In the genomic region with DNA sequence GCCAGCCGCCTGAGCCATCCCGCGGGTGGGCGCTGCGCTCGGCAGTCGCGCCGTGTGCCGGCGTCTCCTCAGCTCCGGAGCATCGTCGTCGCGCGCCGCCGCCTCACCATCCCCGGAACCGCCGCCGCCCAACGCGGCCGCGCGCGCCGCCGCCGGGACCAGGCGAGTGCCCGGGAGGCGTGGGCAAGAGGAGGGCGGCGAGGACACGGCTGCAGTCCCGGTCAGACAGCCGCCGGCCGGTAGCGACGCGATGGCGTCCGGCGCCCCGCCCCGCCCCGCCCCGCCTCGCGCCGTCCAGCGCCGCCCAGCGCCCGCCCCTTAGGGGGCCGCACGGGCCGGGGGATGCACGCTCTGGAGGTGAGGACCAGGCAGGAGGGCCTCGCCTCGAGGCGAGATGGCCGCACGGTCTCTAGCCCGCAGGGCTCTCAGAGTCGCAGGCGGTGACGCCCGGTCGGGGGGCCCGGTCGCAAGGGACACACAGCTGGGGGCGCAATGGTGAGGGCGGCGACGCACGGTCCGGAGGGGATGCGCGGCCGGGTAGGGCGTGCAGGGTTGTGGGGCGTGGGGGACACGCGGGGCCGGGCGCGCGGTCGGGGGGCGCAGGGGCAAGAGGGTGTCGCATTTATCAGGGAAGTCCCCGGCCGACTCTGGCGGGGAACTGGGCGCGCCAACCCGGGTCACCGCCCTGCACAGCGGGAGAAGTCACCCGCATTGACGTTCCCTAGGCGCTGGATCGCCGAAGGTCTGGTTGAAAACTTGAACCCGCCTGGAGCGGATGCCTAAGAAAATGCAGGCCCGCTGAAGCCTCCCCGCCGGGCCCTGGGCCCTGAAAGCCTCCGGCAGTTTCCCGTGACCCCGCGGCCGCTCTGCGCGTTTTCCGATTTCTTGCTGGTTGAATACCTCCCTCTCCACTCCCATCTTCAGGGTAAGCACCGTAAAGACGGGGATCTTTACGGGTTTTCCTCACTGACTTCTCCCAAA, we compare ENCODE assay signal across 8 cellular contexts. TPM values are rescaled to one million over a fixed set of nuclear protein-coding genes. Genes with fewer than 3 reads are reported as not detected.
DNase-seq lines count a peak whose midpoint lies in the region; ATAC-seq, FAIRE-seq and TF ChIP-seq lines count a peak whose summit lies in the region.

Gene SPIRE1, minus strand, starts transcription at position 259 of the 981 bp plus-strand sequence. Its CDS starts 241 bp downstream, at position 18.

- no peak for FAIRE-seq in H54 (lab: Jason Lieb, UNC)

- no peaks in the 10 kb centered on the region for H3K27me3 ChIP-seq in colonic mucosa
- no peaks in the 10 kb centered on the region for H3K27me3 ChIP-seq in layer of hippocampus (ENCODE audit: control insufficient read depth, insufficient read depth, low read length)

- H3K27ac ChIP-seq in colonic mucosa, result peak within 1 kb of the TSS; percentile 80
- H3K27ac ChIP-seq in layer of hippocampus (ENCODE audit: low read depth, low read length), result peak within 1 kb of the TSS; percentile 84

- peak within 1 kb of the TSS; percentile 69 for H3K27ac Mint-ChIP-seq in activated B cell treated with CpG ODN at 0.5 μM for 24 hours

- H3K9me3 Mint-ChIP-seq in activated B cell treated with CpG ODN at 0.5 μM for 24 hours, result no peaks in the 10 kb centered on the region

- DNase-seq in GM10248 (ENCODE audit: extremely low spot score), result peak; percentile 78
- DNase-seq in H54 (ENCODE audit: insufficient read length, low spot score), result peak; percentile 69
- peak; percentile 63 for DNase-seq in NB4 (ENCODE audit: low read depth)
- DNase-seq in activated B cell treated with CpG ODN at 0.5 μM for 24 hours, result peak; percentile 52
- peak; percentile 68 for DNase-seq in colonic mucosa
- peak in 3 of 4 experiments; percentile 14 to 21 (median 16) for DNase-seq in stimulated activated CD4-positive, alpha-beta T cell treated with anti-CD3 and anti-CD28 coated beads, Interleukin-1b, Interleukin-23, amount 100 ng/mL, for 24 hours (ENCODE audit: low read depth in 4 of 4, low spot score in 1 of 4)
- DNase-seq in GOT3 (lab: John Stamatoyannopoulos, UW), result no peak

- H3K4me1 Mint-ChIP-seq in activated B cell treated with CpG ODN at 0.5 μM for 24 hours, result peaks cover 10% of the 10 kb centered on the region

- peak within 1 kb of the TSS; percentile 61 for H3K9ac ChIP-seq in colonic mucosa (ENCODE audit: low read depth in 2 of 2, low read length in 2 of 2)

- no peaks in the 10 kb centered on the region for H3K4me1 ChIP-seq in colonic mucosa

- POLR2A ChIA-PET in GM10248 (lab: Yijun Ruan, JAX) (no interaction called here), activated B cell treated with CpG ODN at 0.5 μM for 24 hours (lab: Charles Lee) (interaction anchor here (0.6 kb wide), 1 partner anchor 18 kb away, joined by 7 read pairs; no protein-coding TSS in a partner anchor)

- H3K4me3 ChIP-seq in NB4 (ENCODE audit: low read depth, low read length), result peak within 1 kb of the TSS; percentile 74
- peak within 1 kb of the TSS; percentile 69 for H3K4me3 ChIP-seq in colonic mucosa

- H3K4me3 Mint-ChIP-seq in activated B cell treated with CpG ODN at 0.5 μM for 24 hours, result peak within 1 kb of the TSS; percentile 86

- ATAC-seq in activated B cell treated with CpG ODN at 0.5 μM for 24 hours (ENCODE audit: low read depth), result peak; percentile 74

- TF ChIP-seq POLR2A in H54 (IDR thresholded peaks at IDR 0.05; ENCODE audit: low read depth, low read length) (peak; percentile 69), NB4 (IDR thresholded peaks at IDR 0.05; ENCODE audit: extremely low read depth, insufficient read length) (no peak)

- CTCF ChIA-PET in GM10248 (lab: Yijun Ruan, JAX) (interaction anchor here (1.0 to 11.5 kb wide), 8 partner anchors 14 to 330 kb away, joined by 3 to 121 read pairs (median 6); partner anchors contain the start of gene AFG3L2), activated B cell treated with CpG ODN at 0.5 μM for 24 hours (lab: Charles Lee) (interaction anchor here (0.9 to 4.3 kb wide), 3 partner anchors 13 to 274 kb away, joined by 3 to 49 read pairs (median 3); no protein-coding TSS in a partner anchor)

- H3K36me3 ChIP-seq in colonic mucosa, result no peaks in the 10 kb centered on the region

- H3K36me3 Mint-ChIP-seq in activated B cell treated with CpG ODN at 0.5 μM for 24 hours (ENCODE audit: low read depth), result peaks cover 2% of the 10 kb centered on the region

- no peak for TF ChIP-seq CTCF in GM10248 (IDR thresholded peaks at IDR 0.05; ENCODE audit: control extremely low read depth, extremely low read depth, low read depth, missing control alignments)
- TF ChIP-seq CTCF in NB4 (IDR thresholded peaks at IDR 0.05; ENCODE audit: low read depth, low read length), result no peak
- TF ChIP-seq CTCF in activated B cell treated with CpG ODN at 0.5 μM for 24 hours (IDR thresholded peaks at IDR 0.05), result no peak
- TF ChIP-seq CTCF in colonic mucosa (IDR thresholded peaks at IDR 0.05), result no peak

- intact Hi-C loops in activated B cell treated with CpG ODN at 0.5 μM for 24 hours (cut with micrococcal nuclease) (loop anchor here (1.0 to 2.0 kb wide), 5 partner anchors 45 to 385 kb away; partner anchors contain the start of genes AFG3L2, CEP76, PRELID3A and PSMG2), colonic mucosa (cut with DNase I) (no loop called here)

- H3K27me3 Mint-ChIP-seq in activated B cell treated with CpG ODN at 0.5 μM for 24 hours, result peaks cover 25% of the 10 kb centered on the region

- no peaks in the 10 kb centered on the region for H3K9me3 ChIP-seq in colonic mucosa

RNA-seq across cellular contexts. Expression of gene SPIRE1, which starts in this region (rescaled TPM):
- total RNA-seq in activated B cell treated with CpG ODN at 0.5 μM for 24 hours, result 2.5 and 2.9 TPM in 2 replicates
- total RNA-seq in colonic mucosa, result 1 to 10 TPM; 2.7 to 9.0 TPM
